ENCODE assay signal across 12 cellular contexts in the genomic region with DNA sequence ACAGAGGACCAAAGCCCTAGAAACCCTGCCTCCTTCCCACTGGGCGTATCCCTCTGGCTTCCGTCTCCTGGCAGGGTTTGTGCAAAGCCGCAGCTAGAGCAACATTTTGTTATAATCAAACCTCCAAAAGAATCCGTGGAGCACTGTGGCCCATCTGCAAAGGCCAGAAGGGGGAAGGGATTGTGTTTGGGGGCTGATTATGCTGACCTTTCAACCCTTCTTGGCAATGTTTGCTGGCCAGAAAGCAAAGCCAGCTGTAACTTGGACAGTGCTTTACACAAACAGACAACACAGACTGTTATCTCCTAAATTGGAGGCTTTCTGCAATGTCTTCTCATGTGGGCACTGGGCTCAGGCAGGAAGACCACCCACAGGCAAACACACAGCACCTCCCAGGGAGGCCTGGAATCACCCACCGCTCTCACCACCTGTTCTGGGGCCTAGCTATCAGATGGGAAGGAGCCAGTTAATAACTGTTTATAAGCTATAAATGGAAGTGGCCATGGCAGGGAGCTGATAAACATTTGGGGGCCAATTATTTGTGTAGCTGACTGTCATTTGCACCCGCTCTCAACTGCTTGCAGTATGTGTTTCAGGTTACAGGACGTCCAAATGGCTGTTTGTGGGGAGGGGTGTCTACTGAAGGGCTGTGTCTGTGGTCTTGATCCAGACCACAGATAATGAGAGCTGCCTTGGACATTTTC.
A peak's percentile ranks its signal among the peaks of the same experiment; 100 is the strongest.
DNase-seq lines count a peak whose midpoint lies in the region; ATAC-seq and TF ChIP-seq lines count a peak whose summit lies in the region.
"Had no signal": no experiment of that assay in that cellular context is flagged by ENCODE, and none has a peak within 500 bp of the region (broad histone marks: within the 10 kb centered on the region; RNA-seq: fewer than 3 reads in every experiment).

No MANE protein-coding gene starts in this region.

- H3K9ac ChIP-seq in liver (ENCODE audit: low read depth in 1 of 2, low read length in 2 of 2): no peak overlapping the region

- DNase-seq in NCI-H2171 treated with DMSO at 0.1 percent for 48 hours (lab: John Stamatoyannopoulos, UW) (peak; percentile 20), NCI-H2171 (lab: John Stamatoyannopoulos, UW) (no peak), ureter (ENCODE audit: low spot score) (peak; percentile 66), anterior cingulate cortex (lab: John Stamatoyannopoulos, UW) (no peak), NOMO-1 (lab: John Stamatoyannopoulos, UW; ENCODE audit: unreplicated experiment in 2 of 2) (no peak)
- DNase-seq: activated CD4-positive, alpha-beta memory T cell treated with anti-CD3 and anti-CD28 coated beads, Interleukin-2, amount 10 ng/mL, durations not matched to agents 7 days and 5 days; DMS153; NCI-H446 had no signal

- peaks cover 0 to 6% (median 3%) of the 10 kb centered on the region in 4 donors for H3K4me1 ChIP-seq in liver (ENCODE audit: control insufficient read depth in 4 of 4, insufficient read depth in 4 of 4, low read length in 3 of 4)

- ATAC-seq in GM18861 (IDR thresholded peaks at IDR 0.05; ENCODE audit: unreplicated experiment): no peak

- H3K4me3 ChIP-seq in liver (ENCODE audit: low read depth in 1 of 3, low read length in 3 of 3): no peak overlapping the region

- no peak for TF ChIP-seq CTCF in liver (IDR thresholded peaks at IDR 0.05; ENCODE audit: low read depth, low read length, missing input control)

- H3K9me3 ChIP-seq in liver (ENCODE audit: control insufficient read depth in 4 of 4, low read length in 3 of 4): no peaks in the 10 kb centered on the region

- TF ChIP-seq RAD21 in liver (IDR thresholded peaks at IDR 0.05): peak in 1 of 2 donors; percentile 42

- peak overlapping the region; percentile 8 for H3K27ac ChIP-seq in cingulate gyrus (ENCODE audit: low read depth, low read length)
- no peak overlapping the region for H3K27ac ChIP-seq in liver (ENCODE audit: low read depth in 1 of 2, low read length in 2 of 2)
- H3K27ac ChIP-seq: 22Rv1 had no signal

- H3K27me3 ChIP-seq in liver (ENCODE audit: control insufficient read depth in 4 of 4, insufficient read depth in 4 of 4, low read length in 3 of 4): no peaks in the 10 kb centered on the region

- H3K36me3 ChIP-seq in liver (ENCODE audit: control insufficient read depth in 4 of 4, insufficient read depth in 3 of 4, low read depth in 1 of 4, low read length in 3 of 4): no peaks in the 10 kb centered on the region

- 65% methylated on average over 7 of the region's 7 CpGs for WGBS in liver

TF ChIP-seq in liver, 16 proteins besides CTCF, POLR2A, EP300 and RAD21:
- TF ChIP-seq RXRA (IDR thresholded peaks at IDR 0.05) (peak in 1 of 2 donors; percentile 27), NR2F2 (IDR thresholded peaks at IDR 0.05) (peak; percentile 99), TAF1 (conservative IDR thresholded peaks at IDR 0.05) (no peak), SP1 (IDR thresholded peaks at IDR 0.05) (peak; percentile 25), JUND (IDR thresholded peaks at IDR 0.05) (no peak)

Comparison
In these comparisons a context has a peak if more than half of its experiments do, and no peak if none do; other contexts are left out.
1. DNase-seq: peak in NCI-H2171 treated with DMSO at 0.1 percent for 48 hours (single experiment) and ureter (single experiment); none in NCI-H2171 (single experiment), anterior cingulate cortex (0 of 58) and NOMO-1 (0 of 2).